Comparison of ENCODE assay signal across 16 cellular contexts in the genomic region with DNA sequence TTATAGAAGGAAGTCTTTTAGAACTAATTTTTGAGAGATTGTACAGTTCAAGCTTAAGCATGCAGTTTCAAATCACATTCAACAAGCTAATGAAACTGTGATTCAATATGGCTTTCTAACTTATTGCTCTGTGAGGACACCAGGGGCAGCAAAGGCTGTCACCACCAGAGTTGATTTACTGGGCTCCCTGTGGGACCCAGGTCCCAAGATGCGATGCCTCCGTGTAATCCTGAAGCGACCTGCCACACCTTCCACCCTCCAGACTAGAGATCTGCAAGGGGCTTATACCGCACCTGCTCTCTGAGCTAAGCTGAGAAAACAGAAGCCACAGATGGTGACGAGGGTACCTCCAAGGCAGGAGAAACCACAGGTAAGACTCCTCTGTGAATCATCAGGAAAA. TPM values are rescaled to one million over a fixed set of nuclear protein-coding genes. Genes with fewer than 3 reads are reported as not detected.
DNase-seq lines count a peak whose midpoint lies in the region; ATAC-seq and TF ChIP-seq lines count a peak whose summit lies in the region.
"Had no signal": no experiment of that assay in that cellular context is flagged by ENCODE, and none has a peak within 500 bp of the region (broad histone marks: within the 10 kb centered on the region; RNA-seq: fewer than 3 reads in every experiment).

No MANE protein-coding gene starts in this region.

- no TSS peak for BruUV-seq in HCT116 (replicated peaks; lab: Mats Ljungman, UMichigan)

- peaks cover 2 to 44% of the 10 kb centered on the region in 2 experiments for H3K36me3 ChIP-seq in HCT116 (ENCODE audit: control insufficient read depth in 1 of 2, insufficient read depth in 2 of 2, low read length in 2 of 2)
- H3K36me3 ChIP-seq: BE2C had no signal

- DNase-seq in HCT116 (ENCODE audit: low read depth, low spot score) (no peak), WTC11 (ENCODE audit: low spot score) (no peak), iPS-NIHi11 (ENCODE audit: low spot score) (peak; percentile 7)
- DNase-seq in stimulated activated CD4-positive, alpha-beta T cell treated with anti-CD3 and anti-CD28 coated beads, Interleukin-12 subunit alpha, Interleukin-12 subunit beta, amount 100 ng/mL, for 4 hours = no peak
- no peak for DNase-seq in stimulated activated CD8-positive, alpha-beta memory T cell treated with anti-CD3 and anti-CD28 coated beads, Interleukin-4, amount 100 ng/mL, for 48 hours
- DNase-seq: BE2C; CD4-positive, alpha-beta memory T cell; DND-41; GDM1; HFFc6 had no signal

- H3K4me3 ChIP-seq in HCT116 (replicated peaks in 1 of 2; ENCODE audit: low read depth in 1 of 2, low read length in 2 of 2) = no peak overlapping the region
- H3K4me3 ChIP-seq: A549 had no signal

- no peak for TF ChIP-seq RAD21 in HCT116 (IDR thresholded peaks at IDR 0.05; ENCODE audit: low read depth)

- H3K79me2 ChIP-seq in HCT116 (ENCODE audit: insufficient read depth, low read length) = peaks cover 75% of the 10 kb centered on the region

- TF ChIP-seq CTCF in HCT116 (IDR thresholded peaks at IDR 0.05 in 2 of 3, conservative IDR thresholded peaks at IDR 0.05 in 1 of 3; ENCODE audit: borderline replicate concordance in 1 of 3, insufficient read depth in 1 of 3, low read depth in 2 of 3, low read length in 2 of 3) (0 out of 6 replicates have a peak, but pooled peaks of 1 of the 3 experiments have one; percentile 15), WTC11 (IDR thresholded peaks at IDR 0.05) (no peak)

- H3K9me2 ChIP-seq in HCT116 (ENCODE audit: insufficient read depth) = no peaks in the 10 kb centered on the region

- H2AFZ ChIP-seq in HCT116 (ENCODE audit: low read depth, low read length, poor library complexity, severe bottlenecking) = no peak overlapping the region

- CTCF ChIA-PET in HCT116 (lab: Charles Lee) (interaction anchor here (0.6 kb wide), 1 partner anchor 10 kb away, joined by 3 read pairs; no protein-coding TSS in a partner anchor), WTC11 (lab: Charles Lee) (no interaction called here)

- RAD21 ChIA-PET in HCT116 (lab: Charles Lee; ENCODE audit: low non-redundant PET in 1 of 2, low total read pairs in 2 of 2, uncharacterized antibody in 2 of 2, unreplicated experiment in 2 of 2) = no interaction called here

- peaks cover 18% of the 10 kb centered on the region; the same call in 1 of the 2 replicates for H4K20me1 ChIP-seq in HCT116 (ENCODE audit: insufficient read depth)

- no peak overlapping the region for H3K9ac ChIP-seq in HCT116 (ENCODE audit: low read length)

- H3K9me3 Mint-ChIP-seq in WTC11 = peaks cover 21% of the 10 kb centered on the region
- H3K9me3 Mint-ChIP-seq: HFFc6, IgD-negative memory B cell had no signal

- H3K4me1 Mint-ChIP-seq in WTC11 = no peaks in the 10 kb centered on the region
- H3K4me1 Mint-ChIP-seq: IgD-negative memory B cell had no signal

- no peaks in the 10 kb centered on the region for H3K36me3 Mint-ChIP-seq in WTC11
- H3K36me3 Mint-ChIP-seq: CD4-positive, alpha-beta memory T cell; IgD-negative memory B cell had no signal

- H3K9me3 ChIP-seq in HCT116 (ENCODE audit: control insufficient read depth in 1 of 2, insufficient read depth in 1 of 2, low read depth in 1 of 2, low read length in 2 of 2) = no peaks in the 10 kb centered on the region
- H3K9me3 ChIP-seq: A549, BE2C had no signal

- no peak overlapping the region; the same call in 1 of the 2 replicates for H3K27ac ChIP-seq in HCT116 (ENCODE audit: low read depth, low read length)
- H3K27ac ChIP-seq: A549, C4-2B had no signal

- TF ChIP-seq POLR2A in HCT116 (IDR thresholded peaks at IDR 0.05; ENCODE audit: borderline replicate concordance, extremely low read depth, insufficient read depth, insufficient read length) = no peak

- ATAC-seq in HCT116 (peak; percentile 61), WTC11 (peak; percentile 83), GM18868 (IDR thresholded peaks at IDR 0.05; ENCODE audit: unreplicated experiment) (no peak)
- ATAC-seq: A549 had no signal

- peaks cover 0 to 21% of the 10 kb centered on the region in 2 experiments; a peak in 1 of 4 replicates for H3K4me1 ChIP-seq in HCT116 (ENCODE audit: control insufficient read depth in 1 of 2, insufficient read depth in 2 of 2, low read length in 2 of 2)
- H3K4me1 ChIP-seq: A549, BE2C had no signal

- intact Hi-C loops in HCT116 (cut with micrococcal nuclease) = no loop called here

- H3K4me2 ChIP-seq in HCT116 (ENCODE audit: low read length) = no peak overlapping the region
- H3K4me2 ChIP-seq: A549 had no signal

- H3K27me3 ChIP-seq in HCT116 (ENCODE audit: insufficient read depth, low read length) = no peaks in the 10 kb centered on the region
- H3K27me3 ChIP-seq: BE2C had no signal

- H3K27ac Mint-ChIP-seq in WTC11 = no peak overlapping the region
- H3K27ac Mint-ChIP-seq: CD4-positive, alpha-beta memory T cell; HFFc6; IgD-negative memory B cell had no signal

- H3K27me3 Mint-ChIP-seq in WTC11 (ENCODE audit: low read depth) = no peaks in the 10 kb centered on the region

- H3K4me3 Mint-ChIP-seq in WTC11 = no peak overlapping the region
- H3K4me3 Mint-ChIP-seq: CD4-positive, alpha-beta memory T cell; HFFc6; IgD-negative memory B cell had no signal

- POLR2A ChIA-PET in HCT116 (lab: Charles Lee) (no interaction called here), WTC11 (lab: Charles Lee) (no interaction called here)

TF ChIP-seq in HCT116, 20 proteins besides CTCF, POLR2A, EP300 and RAD21:
- no peak for TF ChIP-seq CEBPB (IDR thresholded peaks at IDR 0.05; ENCODE audit: low read depth)
- TF ChIP-seq POLR2AphosphoS5 (IDR thresholded peaks at IDR 0.05; ENCODE audit: low read depth, low read length) = peak; percentile 19; the same call in 1 of the 2 replicates

TF ChIP-seq in WTC11, 78 proteins besides CTCF, POLR2A, EP300 and RAD21 (continues in another document):
- no peak for TF ChIP-seq ZNF219 (CRISPR knock-in tag; IDR thresholded peaks at IDR 0.05; ENCODE audit: borderline replicate concordance)
- TF ChIP-seq FOXP1 (CRISPR knock-in tag; IDR thresholded peaks at IDR 0.05; ENCODE audit: borderline replicate concordance) = no peak
- TF ChIP-seq TCF7 (CRISPR knock-in tag; IDR thresholded peaks at IDR 0.05; ENCODE audit: low read depth) = no peak
- no peak for TF ChIP-seq SMAD4 (CRISPR knock-in tag; IDR thresholded peaks at IDR 0.05)
- TF ChIP-seq ZNF396 (CRISPR knock-in tag; IDR thresholded peaks at IDR 0.05; ENCODE audit: borderline replicate concordance) = no peak
- no peak for TF ChIP-seq ZNF671 (CRISPR knock-in tag; IDR thresholded peaks at IDR 0.05)
- no peak for TF ChIP-seq SOX15 (CRISPR knock-in tag; IDR thresholded peaks at IDR 0.05)
- TF ChIP-seq, protein P1, sequence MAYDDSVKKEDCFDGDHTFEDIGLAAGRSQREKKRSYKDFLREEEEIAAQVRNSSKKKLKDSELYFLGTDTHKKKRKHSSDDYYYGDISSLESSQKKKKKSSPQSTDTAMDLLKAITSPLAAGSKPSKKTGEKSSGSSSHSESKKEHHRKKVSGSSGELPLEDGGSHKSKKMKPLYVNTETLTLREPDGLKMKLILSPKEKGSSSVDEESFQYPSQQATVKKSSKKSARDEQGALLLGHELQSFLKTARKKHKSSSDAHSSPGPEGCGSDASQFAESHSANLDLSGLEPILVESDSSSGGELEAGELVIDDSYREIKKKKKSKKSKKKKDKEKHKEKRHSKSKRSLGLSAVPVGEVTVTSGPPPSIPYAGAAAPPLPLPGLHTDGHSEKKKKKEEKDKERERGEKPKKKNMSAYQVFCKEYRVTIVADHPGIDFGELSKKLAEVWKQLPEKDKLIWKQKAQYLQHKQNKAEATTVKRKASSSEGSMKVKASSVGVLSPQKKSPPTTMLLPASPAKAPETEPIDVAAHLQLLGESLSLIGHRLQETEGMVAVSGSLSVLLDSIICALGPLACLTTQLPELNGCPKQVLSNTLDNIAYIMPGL (CRISPR knock-in tag; IDR thresholded peaks at IDR 0.05) = no peak
- TF ChIP-seq NFYB (CRISPR knock-in tag; conservative IDR thresholded peaks at IDR 0.05; ENCODE audit: low read depth) = no peak
- no peak for TF ChIP-seq ZNF232 (CRISPR knock-in tag; IDR thresholded peaks at IDR 0.05)
- no peak for TF ChIP-seq EMX1 (CRISPR knock-in tag; IDR thresholded peaks at IDR 0.05)
- TF ChIP-seq GRHL2 (CRISPR knock-in tag; IDR thresholded peaks at IDR 0.05; ENCODE audit: insufficient replicate concordance, severe bottlenecking) = no peak
- TF ChIP-seq, protein P2, sequence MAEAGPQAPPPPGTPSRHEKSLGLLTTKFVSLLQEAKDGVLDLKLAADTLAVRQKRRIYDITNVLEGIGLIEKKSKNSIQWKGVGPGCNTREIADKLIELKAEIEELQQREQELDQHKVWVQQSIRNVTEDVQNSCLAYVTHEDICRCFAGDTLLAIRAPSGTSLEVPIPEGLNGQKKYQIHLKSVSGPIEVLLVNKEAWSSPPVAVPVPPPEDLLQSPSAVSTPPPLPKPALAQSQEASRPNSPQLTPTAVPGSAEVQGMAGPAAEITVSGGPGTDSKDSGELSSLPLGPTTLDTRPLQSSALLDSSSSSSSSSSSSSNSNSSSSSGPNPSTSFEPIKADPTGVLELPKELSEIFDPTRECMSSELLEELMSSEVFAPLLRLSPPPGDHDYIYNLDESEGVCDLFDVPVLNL (CRISPR knock-in tag; IDR thresholded peaks at IDR 0.05; ENCODE audit: borderline replicate concordance, low read depth) = no peak

RNA-seq across cellular contexts. Expression of a gene that starts 0.9 kb away (rescaled TPM):
- total RNA-seq in HCT116 (2021; ENCODE audit: unreplicated experiment) (not detected), WTC11 (2021) (not detected in 3 replicates)
- 0.05 and 0.53 TPM in 2 replicates for polyA plus RNA-seq in HCT116 (2012)
- total RNA-seq: CD4-positive, alpha-beta memory T cell; HFFc6; HT1080 had no signal
- polyA plus RNA-seq: A549; AG04450; CD4-positive, alpha-beta memory T cell; IgD-negative memory B cell had no signal

RNA-seq across cellular contexts. Expression of a gene that starts 20.3 kb away (rescaled TPM):
- total RNA-seq in HCT116 (2021; ENCODE audit: unreplicated experiment) (23.1 TPM), WTC11 (2021) (not detected in 3 replicates)
- polyA plus RNA-seq in HCT116 (2012) = 1.5 and 2.6 TPM in 2 replicates
- total RNA-seq: CD4-positive, alpha-beta memory T cell; HFFc6 had no signal
- polyA plus RNA-seq: A549; AG04450; CD4-positive, alpha-beta memory T cell; IgD-negative memory B cell had no signal

RNA-seq across cellular contexts. Expression of a gene that starts 28.1 kb away (rescaled TPM):
- total RNA-seq in HCT116 (2021; ENCODE audit: unreplicated experiment) = not detected
- polyA plus RNA-seq in HCT116 (2012) = 0.82 and 1.1 TPM in 2 replicates
- total RNA-seq in WTC11 (2021) = not detected in 3 replicates
- total RNA-seq: CD4-positive, alpha-beta memory T cell; HFFc6 had no signal
- polyA plus RNA-seq: A549; AG04450; CD4-positive, alpha-beta memory T cell; IgD-negative memory B cell had no signal

RNA-seq across cellular contexts. Expression of a gene that starts 37.4 kb away (rescaled TPM):
- total RNA-seq in HCT116 (2021; ENCODE audit: unreplicated experiment) = not detected
- polyA plus RNA-seq in HCT116 (2012) = 0.09 and 0.27 TPM in 2 replicates
- 0.05 TPM in 1 of 3 replicates, not detected in the others for total RNA-seq in WTC11 (2021)
- total RNA-seq: CD4-positive, alpha-beta memory T cell; HT1080 had no signal
- polyA plus RNA-seq: A549; CD4-positive, alpha-beta memory T cell; IgD-negative memory B cell had no signal

Comparison
In these comparisons a context has a peak if more than half of its experiments do, and no peak if none do; other contexts are left out.
1. RNA of a gene that starts 20.3 kb away (total RNA-seq): 23.1 TPM in HCT116 (single experiment); not detected in WTC11; every median in the first group is over 10 times any median in the second.